ENCODE assay signal across 8 cellular contexts in genomic region chr1:156618853-156619581, GRCh38. TPM values are rescaled to one million over a fixed set of nuclear protein-coding genes. Genes with fewer than 3 reads are reported as not detected.
DNase-seq lines count a peak whose midpoint lies in the region; ATAC-seq, FAIRE-seq and TF ChIP-seq lines count a peak whose summit lies in the region.

Gene HAPLN2 (plus strand): TSS chr1:156619415. CDS start chr1:156623491, 4,076 bp downstream.

- intact Hi-C loops in upper lobe of right lung (cut with DNase I) = no loop called here

- CTCF ChIA-PET in A549 (lab: Yijun Ruan, JAX) = interaction anchor here (0.6 to 25.7 kb wide), 25 partner anchors 6 to 306 kb away, joined by 3 to 495 read pairs (median 4); partner anchors contain the start of genes BCAN and NES

- no peak for TF ChIP-seq POLR2A in A549 (IDR thresholded peaks at IDR 0.05; ENCODE audit: low read length)

- WGBS in A549 (ENCODE audit: missing lambda C conversion rate) = 6% methylated on average over 7 of the region's 7 CpGs

- H3K36me3 ChIP-seq in fibroblast of lung (ENCODE audit: control insufficient read depth, insufficient read depth, low read length) = no peaks in the 10 kb centered on the region
- no peaks in the 10 kb centered on the region for H3K36me3 ChIP-seq in upper lobe of right lung

- no peak for TF ChIP-seq EP300 in A549 (IDR thresholded peaks at IDR 0.05)

- H4K20me1 ChIP-seq in fibroblast of lung (ENCODE audit: control insufficient read depth, extremely low read depth, insufficient read depth, low read length) = no peaks in the 10 kb centered on the region

- H3K79me2 ChIP-seq in fibroblast of lung (ENCODE audit: control insufficient read depth, insufficient read depth, low read length) = no peaks in the 10 kb centered on the region

- POLR2A ChIA-PET in A549 (lab: Yijun Ruan, JAX) = no interaction called here

- peak; percentile 50 to 56 for DNase-seq in A549 (ENCODE audit: low read depth in 1 of 2, low spot score in 1 of 2)
- no peak for DNase-seq in GM12864 (ENCODE audit: low read depth)
- DNase-seq in SHP77 (lab: John Stamatoyannopoulos, UW) = peak; percentile 73 to 83
- no peak for DNase-seq in fibroblast of lung (ENCODE audit: low read depth in 2 of 2)
- peak; percentile 35 for DNase-seq in upper lobe of right lung
- no peak for DNase-seq in RKO (ENCODE audit: low spot score)
- DNase-seq in NK-92 (lab: John Stamatoyannopoulos, UW; ENCODE audit: unreplicated experiment) = no peak

- H3K4me3 ChIP-seq in A549 = no peak within 1 kb of the TSS
- no peak within 1 kb of the TSS for H3K4me3 ChIP-seq in GM12864 (ENCODE audit: low read depth, low read length)
- H3K4me3 ChIP-seq in fibroblast of lung (replicated peaks in 1 of 4; ENCODE audit: control extremely low read depth in 1 of 4, insufficient read depth in 1 of 4, low read depth in 3 of 4, low read length in 4 of 4) = no peak within 1 kb of the TSS
- H3K4me3 ChIP-seq in upper lobe of right lung = no peak within 1 kb of the TSS

- peaks cover 44% of the 10 kb centered on the region for H3K27me3 ChIP-seq in fibroblast of lung (ENCODE audit: control insufficient read depth, insufficient read depth, low read length)
- H3K27me3 ChIP-seq in upper lobe of right lung = peaks cover 34% of the 10 kb centered on the region

- TF ChIP-seq CTCF in A549 (IDR thresholded peaks at IDR 0.05) (peak; percentile 54), GM12864 (IDR thresholded peaks at IDR 0.05; ENCODE audit: low read depth, low read length, missing control alignments) (peak; percentile 61), fibroblast of lung (conservative IDR thresholded peaks at IDR 0.05 in 1 of 2, IDR thresholded peaks at IDR 0.05 in 1 of 2; ENCODE audit: low read depth in 1 of 2, low read length in 2 of 2) (peak; percentile 21 to 45), upper lobe of right lung (IDR thresholded peaks at IDR 0.05) (peak; percentile 24)

- peak in 1 of 2 experiments; percentile 20; a peak in 1 of 5 replicates for TF ChIP-seq RAD21 in A549 (conservative IDR thresholded peaks at IDR 0.05 in 1 of 2, IDR thresholded peaks at IDR 0.05 in 1 of 2)

- H3K4me1 ChIP-seq in A549 (peaks cover 15% of the 10 kb centered on the region), fibroblast of lung (ENCODE audit: control insufficient read depth, extremely low read depth, insufficient read depth, low read length) (no peaks in the 10 kb centered on the region), upper lobe of right lung (peaks cover 4% of the 10 kb centered on the region)

- H3K9ac ChIP-seq in fibroblast of lung (ENCODE audit: insufficient read depth, low read length) = no peak within 1 kb of the TSS

- H3K27ac ChIP-seq in A549 (no peak within 1 kb of the TSS; a peak in 1 of 6 replicates), fibroblast of lung (ENCODE audit: insufficient read depth, low read length) (no peak within 1 kb of the TSS), upper lobe of right lung (no peak within 1 kb of the TSS)

- FAIRE-seq in A549 (lab: Jason Lieb, UNC) = no peak

- H3K4me2 ChIP-seq in A549 (no peak within 1 kb of the TSS), fibroblast of lung (ENCODE audit: extremely low read depth, insufficient read depth, low read length) (no peak within 1 kb of the TSS)

- H3K9me3 ChIP-seq in A549 (no peaks in the 10 kb centered on the region), fibroblast of lung (ENCODE audit: control insufficient read depth, insufficient read depth, low read depth, low read length) (no peaks in the 10 kb centered on the region), upper lobe of right lung (no peaks in the 10 kb centered on the region)

- H2AFZ ChIP-seq in fibroblast of lung (ENCODE audit: low read length) = no peak within 1 kb of the TSS

- peak; percentile 72 to 78 for ATAC-seq in A549
- ATAC-seq in upper lobe of right lung = peak; percentile 29
- ATAC-seq in HG03469 (IDR thresholded peaks at IDR 0.05; ENCODE audit: unreplicated experiment) = no peak

TF ChIP-seq in A549, 52 proteins besides CTCF, POLR2A, EP300 and RAD21:
- TF ChIP-seq KDM5A (IDR thresholded peaks at IDR 0.05) = no peak
- peak; percentile 35; the same call in 1 of the 3 replicates for TF ChIP-seq SMC3 (IDR thresholded peaks at IDR 0.05)

RNA-seq across cellular contexts. Expression of gene HAPLN2, which starts in this region (rescaled TPM):
- polyA plus RNA-seq in A549 (2011; rRNA removed) = 0.11 and 0.23 TPM in 2 replicates
- polyA plus RNA-seq in A549 (2012; cell fraction: cytosol; rRNA removed) = 0.08 and 0.09 TPM in 2 replicates
- polyA plus RNA-seq in A549 (2012; cell fraction: nucleus; rRNA removed) = 1.4 and 1.8 TPM in 2 replicates
- polyA plus RNA-seq in A549 (2017; fragmentation: RNase III; extraction: RNeasy Plus Mini Kit Qiagen cat#74134 plus additional on column Dnase treatment) = 0.10 to 0.16 TPM (median 0.13 TPM) in 3 replicates
- not detected in 2 replicates for polyA minus RNA-seq in A549 (2011; rRNA and poly(A)+ RNA removed)
- not detected in 2 replicates for total RNA-seq in fibroblast of lung
- not detected in 2 replicates for polyA plus RNA-seq in fibroblast of lung
- polyA plus RNA-seq in fibroblast of lung (2012) = not detected in 2 replicates
- polyA minus RNA-seq in fibroblast of lung (ENCODE audit: low replicate concordance) = not detected in 2 replicates
- total RNA-seq in upper lobe of right lung = 0.78 TPM

Comparison
In these comparisons a context has a peak if more than half of its experiments do, and no peak if none do; other contexts are left out.
1. Peak in DNase-seq and ATAC-seq in upper lobe of right lung; RNA of the gene not detected or under 1 TPM.
2. DNase-seq: peak in A549 (2 of 2) and SHP77 (2 of 2); none in GM12864 (single experiment), fibroblast of lung (0 of 2), RKO (single experiment) and NK-92 (single experiment).
3. Peak in every context shown above with its lines, with median percentiles within 50 percentile points of each other: CTCF ChIP-seq.